Comparison of ENCODE assay signal across 1 cellular context in the genomic region with DNA sequence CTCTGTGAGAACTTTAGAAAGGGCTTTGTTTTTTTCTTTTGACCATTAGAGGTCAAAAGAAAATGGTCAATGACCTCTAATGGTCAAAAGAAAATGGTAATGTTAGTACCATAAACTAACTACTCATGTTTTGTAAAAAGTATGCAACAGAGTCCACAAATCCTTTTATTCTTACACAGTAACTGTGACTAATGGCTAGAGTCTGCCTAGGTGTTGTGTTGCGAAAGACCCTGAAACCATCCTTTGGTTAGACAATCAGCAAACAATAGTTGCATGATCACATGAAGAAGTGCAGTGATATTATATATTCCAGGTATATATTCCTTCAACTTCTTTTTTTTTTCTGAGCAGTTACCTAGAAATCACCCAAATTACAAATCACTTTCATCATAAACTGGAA.
TF ChIP-seq lines count a peak whose summit lies in the region.

No MANE protein-coding gene starts in this region.

TF ChIP-seq in HepG2, 621 proteins besides CTCF, POLR2A, EP300 and RAD21:
- TF ChIP-seq HNF4A (CRISPR knock-in tag; IDR thresholded peaks at IDR 0.05) (0 out of 2 replicates have a peak, but pooled peaks have one; percentile 14), ZMYM4 (CRISPR knock-in tag; IDR thresholded peaks at IDR 0.05) (peak; percentile 46; the same call in 1 of the 2 replicates), BCL6 (CRISPR knock-in tag; IDR thresholded peaks at IDR 0.05) (0 out of 2 replicates have a peak, but pooled peaks have one; percentile 43), CEBPG (CRISPR knock-in tag; IDR thresholded peaks at IDR 0.05) (peak; percentile 90), MTF2 (CRISPR knock-in tag; IDR thresholded peaks at IDR 0.05; ENCODE audit: borderline replicate concordance) (no peak), SOX6 (IDR thresholded peaks at IDR 0.05) (no peak), SOX6 (CRISPR knock-in tag; IDR thresholded peaks at IDR 0.05) (peak; percentile 80), GFI1 (CRISPR knock-in tag; IDR thresholded peaks at IDR 0.05; ENCODE audit: borderline replicate concordance) (no peak), SOX13 (IDR thresholded peaks at IDR 0.05) (no peak), SOX13 (CRISPR knock-in tag; conservative IDR thresholded peaks at IDR 0.05 in 1 of 2, IDR thresholded peaks at IDR 0.05 in 1 of 2) (peak in 1 of 2 experiments; percentile 85; a peak in 2 of 4 replicates), FOXP1 (IDR thresholded peaks at IDR 0.05) (no peak), FOXP1 (CRISPR knock-in tag; IDR thresholded peaks at IDR 0.05) (peak; percentile 46; the same call in 1 of the 2 replicates), ZNF644 (CRISPR knock-in tag; IDR thresholded peaks at IDR 0.05; ENCODE audit: low read depth) (peak; percentile 84), ISL2 (CRISPR knock-in tag; IDR thresholded peaks at IDR 0.05) (0 out of 2 replicates have a peak, but pooled peaks have one; percentile 22), ZFP36L1 (CRISPR knock-in tag; IDR thresholded peaks at IDR 0.05) (no peak), MED1 (CRISPR knock-in tag; IDR thresholded peaks at IDR 0.05) (peak; percentile 18; the same call in 1 of the 2 replicates), ZNF331 (CRISPR knock-in tag; IDR thresholded peaks at IDR 0.05) (peak; percentile 36; the same call in 1 of the 2 replicates), SMC3 (IDR thresholded peaks at IDR 0.05; ENCODE audit: low read length) (peak; percentile 32; the same call in 1 of the 2 replicates), ZNF264 (CRISPR knock-in tag; IDR thresholded peaks at IDR 0.05) (0 out of 2 replicates have a peak, but pooled peaks have one; percentile 53), GATAD2A (CRISPR knock-in tag; IDR thresholded peaks at IDR 0.05) (peak; percentile 76), FOXA3 (CRISPR knock-in tag; IDR thresholded peaks at IDR 0.05) (peak; percentile 61; the same call in 1 of the 2 replicates), ZNF782 (CRISPR knock-in tag; IDR thresholded peaks at IDR 0.05; ENCODE audit: borderline replicate concordance) (no peak), FOSL2 (CRISPR knock-in tag; IDR thresholded peaks at IDR 0.05) (peak; percentile 77), NFIC (IDR thresholded peaks at IDR 0.05; ENCODE audit: low read length) (peak; percentile 23; the same call in 1 of the 2 replicates), HMG20A (CRISPR knock-in tag; IDR thresholded peaks at IDR 0.05; ENCODE audit: borderline replicate concordance) (peak; percentile 86; the same call in 1 of the 2 replicates), CEBPB (IDR thresholded peaks at IDR 0.05; ENCODE audit: borderline replicate concordance, low read depth, low read length) (peak; percentile 98), SCMH1 (CRISPR knock-in tag; IDR thresholded peaks at IDR 0.05; ENCODE audit: borderline replicate concordance) (no peak), SOX5 (CRISPR knock-in tag; IDR thresholded peaks at IDR 0.05; ENCODE audit: borderline replicate concordance) (peak; percentile 85; the same call in 1 of the 2 replicates), ZNF790 (CRISPR knock-in tag; IDR thresholded peaks at IDR 0.05; ENCODE audit: borderline replicate concordance) (no peak), CREB1 (IDR thresholded peaks at IDR 0.05) (no peak), CREB1 (CRISPR knock-in tag; IDR thresholded peaks at IDR 0.05) (peak; percentile 47; the same call in 1 of the 2 replicates), FIP1L1 (IDR thresholded peaks at IDR 0.05; ENCODE audit: borderline replicate concordance, insufficient read depth, low read depth, low read length) (no peak), POGZ (CRISPR knock-in tag; IDR thresholded peaks at IDR 0.05) (peak; percentile 57; the same call in 1 of the 2 replicates)
- TF ChIP-seq, protein P1, sequence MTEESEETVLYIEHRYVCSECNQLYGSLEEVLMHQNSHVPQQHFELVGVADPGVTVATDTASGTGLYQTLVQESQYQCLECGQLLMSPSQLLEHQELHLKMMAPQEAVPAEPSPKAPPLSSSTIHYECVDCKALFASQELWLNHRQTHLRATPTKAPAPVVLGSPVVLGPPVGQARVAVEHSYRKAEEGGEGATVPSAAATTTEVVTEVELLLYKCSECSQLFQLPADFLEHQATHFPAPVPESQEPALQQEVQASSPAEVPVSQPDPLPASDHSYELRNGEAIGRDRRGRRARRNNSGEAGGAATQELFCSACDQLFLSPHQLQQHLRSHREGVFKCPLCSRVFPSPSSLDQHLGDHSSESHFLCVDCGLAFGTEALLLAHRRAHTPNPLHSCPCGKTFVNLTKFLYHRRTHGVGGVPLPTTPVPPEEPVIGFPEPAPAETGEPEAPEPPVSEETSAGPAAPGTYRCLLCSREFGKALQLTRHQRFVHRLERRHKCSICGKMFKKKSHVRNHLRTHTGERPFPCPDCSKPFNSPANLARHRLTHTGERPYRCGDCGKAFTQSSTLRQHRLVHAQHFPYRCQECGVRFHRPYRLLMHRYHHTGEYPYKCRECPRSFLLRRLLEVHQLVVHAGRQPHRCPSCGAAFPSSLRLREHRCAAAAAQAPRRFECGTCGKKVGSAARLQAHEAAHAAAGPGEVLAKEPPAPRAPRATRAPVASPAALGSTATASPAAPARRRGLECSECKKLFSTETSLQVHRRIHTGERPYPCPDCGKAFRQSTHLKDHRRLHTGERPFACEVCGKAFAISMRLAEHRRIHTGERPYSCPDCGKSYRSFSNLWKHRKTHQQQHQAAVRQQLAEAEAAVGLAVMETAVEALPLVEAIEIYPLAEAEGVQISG (CRISPR knock-in tag; IDR thresholded peaks at IDR 0.05): no peak
- TF ChIP-seq, protein P2, sequence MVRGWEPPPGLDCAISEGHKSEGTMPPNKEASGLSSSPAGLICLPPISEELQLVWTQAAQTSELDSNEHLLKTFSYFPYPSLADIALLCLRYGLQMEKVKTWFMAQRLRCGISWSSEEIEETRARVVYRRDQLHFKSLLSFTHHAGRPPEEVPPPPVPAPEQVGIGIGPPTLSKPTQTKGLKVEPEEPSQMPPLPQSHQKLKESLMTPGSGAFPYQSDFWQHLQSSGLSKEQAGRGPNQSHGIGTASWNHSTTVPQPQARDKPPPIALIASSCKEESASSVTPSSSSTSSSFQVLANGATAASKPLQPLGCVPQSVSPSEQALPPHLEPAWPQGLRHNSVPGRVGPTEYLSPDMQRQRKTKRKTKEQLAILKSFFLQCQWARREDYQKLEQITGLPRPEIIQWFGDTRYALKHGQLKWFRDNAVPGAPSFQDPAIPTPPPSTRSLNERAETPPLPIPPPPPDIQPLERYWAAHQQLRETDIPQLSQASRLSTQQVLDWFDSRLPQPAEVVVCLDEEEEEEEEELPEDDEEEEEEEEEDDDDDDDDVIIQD (CRISPR knock-in tag; IDR thresholded peaks at IDR 0.05; ENCODE audit: low read depth): peak; percentile 82; the same call in 1 of the 2 replicates
- TF ChIP-seq, protein P3, sequence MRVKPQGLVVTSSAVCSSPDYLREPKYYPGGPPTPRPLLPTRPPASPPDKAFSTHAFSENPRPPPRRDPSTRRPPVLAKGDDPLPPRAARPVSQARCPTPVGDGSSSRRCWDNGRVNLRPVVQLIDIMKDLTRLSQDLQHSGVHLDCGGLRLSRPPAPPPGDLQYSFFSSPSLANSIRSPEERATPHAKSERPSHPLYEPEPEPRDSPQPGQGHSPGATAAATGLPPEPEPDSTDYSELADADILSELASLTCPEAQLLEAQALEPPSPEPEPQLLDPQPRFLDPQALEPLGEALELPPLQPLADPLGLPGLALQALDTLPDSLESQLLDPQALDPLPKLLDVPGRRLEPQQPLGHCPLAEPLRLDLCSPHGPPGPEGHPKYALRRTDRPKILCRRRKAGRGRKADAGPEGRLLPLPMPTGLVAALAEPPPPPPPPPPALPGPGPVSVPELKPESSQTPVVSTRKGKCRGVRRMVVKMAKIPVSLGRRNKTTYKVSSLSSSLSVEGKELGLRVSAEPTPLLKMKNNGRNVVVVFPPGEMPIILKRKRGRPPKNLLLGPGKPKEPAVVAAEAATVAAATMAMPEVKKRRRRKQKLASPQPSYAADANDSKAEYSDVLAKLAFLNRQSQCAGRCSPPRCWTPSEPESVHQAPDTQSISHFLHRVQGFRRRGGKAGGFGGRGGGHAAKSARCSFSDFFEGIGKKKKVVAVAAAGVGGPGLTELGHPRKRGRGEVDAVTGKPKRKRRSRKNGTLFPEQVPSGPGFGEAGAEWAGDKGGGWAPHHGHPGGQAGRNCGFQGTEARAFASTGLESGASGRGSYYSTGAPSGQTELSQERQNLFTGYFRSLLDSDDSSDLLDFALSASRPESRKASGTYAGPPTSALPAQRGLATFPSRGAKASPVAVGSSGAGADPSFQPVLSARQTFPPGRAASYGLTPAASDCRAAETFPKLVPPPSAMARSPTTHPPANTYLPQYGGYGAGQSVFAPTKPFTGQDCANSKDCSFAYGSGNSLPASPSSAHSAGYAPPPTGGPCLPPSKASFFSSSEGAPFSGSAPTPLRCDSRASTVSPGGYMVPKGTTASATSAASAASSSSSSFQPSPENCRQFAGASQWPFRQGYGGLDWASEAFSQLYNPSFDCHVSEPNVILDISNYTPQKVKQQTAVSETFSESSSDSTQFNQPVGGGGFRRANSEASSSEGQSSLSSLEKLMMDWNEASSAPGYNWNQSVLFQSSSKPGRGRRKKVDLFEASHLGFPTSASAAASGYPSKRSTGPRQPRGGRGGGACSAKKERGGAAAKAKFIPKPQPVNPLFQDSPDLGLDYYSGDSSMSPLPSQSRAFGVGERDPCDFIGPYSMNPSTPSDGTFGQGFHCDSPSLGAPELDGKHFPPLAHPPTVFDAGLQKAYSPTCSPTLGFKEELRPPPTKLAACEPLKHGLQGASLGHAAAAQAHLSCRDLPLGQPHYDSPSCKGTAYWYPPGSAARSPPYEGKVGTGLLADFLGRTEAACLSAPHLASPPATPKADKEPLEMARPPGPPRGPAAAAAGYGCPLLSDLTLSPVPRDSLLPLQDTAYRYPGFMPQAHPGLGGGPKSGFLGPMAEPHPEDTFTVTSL (CRISPR knock-in tag; IDR thresholded peaks at IDR 0.05; ENCODE audit: borderline replicate concordance): peak; percentile 43; the same call in 1 of the 2 replicates
- TF ChIP-seq, protein P4, sequence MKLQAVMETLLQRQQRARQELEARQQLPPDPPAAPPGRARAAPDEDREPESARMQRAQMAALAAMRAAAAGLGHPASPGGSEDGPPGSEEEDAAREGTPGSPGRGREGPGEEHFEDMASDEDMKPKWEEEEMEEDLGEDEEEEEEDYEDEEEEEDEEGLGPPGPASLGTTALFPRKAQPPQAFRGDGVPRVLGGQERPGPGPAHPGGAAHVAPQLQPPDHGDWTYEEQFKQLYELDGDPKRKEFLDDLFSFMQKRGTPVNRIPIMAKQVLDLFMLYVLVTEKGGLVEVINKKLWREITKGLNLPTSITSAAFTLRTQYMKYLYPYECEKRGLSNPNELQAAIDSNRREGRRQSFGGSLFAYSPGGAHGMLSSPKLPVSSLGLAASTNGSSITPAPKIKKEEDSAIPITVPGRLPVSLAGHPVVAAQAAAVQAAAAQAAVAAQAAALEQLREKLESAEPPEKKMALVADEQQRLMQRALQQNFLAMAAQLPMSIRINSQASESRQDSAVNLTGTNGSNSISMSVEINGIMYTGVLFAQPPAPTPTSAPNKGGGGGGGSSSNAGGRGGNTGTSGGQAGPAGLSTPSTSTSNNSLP (IDR thresholded peaks at IDR 0.05; ENCODE audit: low read depth, low read length): peak; percentile 33; the same call in 1 of the 2 replicates
- TF ChIP-seq, protein P5, sequence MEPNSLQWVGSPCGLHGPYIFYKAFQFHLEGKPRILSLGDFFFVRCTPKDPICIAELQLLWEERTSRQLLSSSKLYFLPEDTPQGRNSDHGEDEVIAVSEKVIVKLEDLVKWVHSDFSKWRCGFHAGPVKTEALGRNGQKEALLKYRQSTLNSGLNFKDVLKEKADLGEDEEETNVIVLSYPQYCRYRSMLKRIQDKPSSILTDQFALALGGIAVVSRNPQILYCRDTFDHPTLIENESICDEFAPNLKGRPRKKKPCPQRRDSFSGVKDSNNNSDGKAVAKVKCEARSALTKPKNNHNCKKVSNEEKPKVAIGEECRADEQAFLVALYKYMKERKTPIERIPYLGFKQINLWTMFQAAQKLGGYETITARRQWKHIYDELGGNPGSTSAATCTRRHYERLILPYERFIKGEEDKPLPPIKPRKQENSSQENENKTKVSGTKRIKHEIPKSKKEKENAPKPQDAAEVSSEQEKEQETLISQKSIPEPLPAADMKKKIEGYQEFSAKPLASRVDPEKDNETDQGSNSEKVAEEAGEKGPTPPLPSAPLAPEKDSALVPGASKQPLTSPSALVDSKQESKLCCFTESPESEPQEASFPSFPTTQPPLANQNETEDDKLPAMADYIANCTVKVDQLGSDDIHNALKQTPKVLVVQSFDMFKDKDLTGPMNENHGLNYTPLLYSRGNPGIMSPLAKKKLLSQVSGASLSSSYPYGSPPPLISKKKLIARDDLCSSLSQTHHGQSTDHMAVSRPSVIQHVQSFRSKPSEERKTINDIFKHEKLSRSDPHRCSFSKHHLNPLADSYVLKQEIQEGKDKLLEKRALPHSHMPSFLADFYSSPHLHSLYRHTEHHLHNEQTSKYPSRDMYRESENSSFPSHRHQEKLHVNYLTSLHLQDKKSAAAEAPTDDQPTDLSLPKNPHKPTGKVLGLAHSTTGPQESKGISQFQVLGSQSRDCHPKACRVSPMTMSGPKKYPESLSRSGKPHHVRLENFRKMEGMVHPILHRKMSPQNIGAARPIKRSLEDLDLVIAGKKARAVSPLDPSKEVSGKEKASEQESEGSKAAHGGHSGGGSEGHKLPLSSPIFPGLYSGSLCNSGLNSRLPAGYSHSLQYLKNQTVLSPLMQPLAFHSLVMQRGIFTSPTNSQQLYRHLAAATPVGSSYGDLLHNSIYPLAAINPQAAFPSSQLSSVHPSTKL (CRISPR knock-in tag; IDR thresholded peaks at IDR 0.05): peak; percentile 78
TF ChIP-seq in HepG2: peak in this region for 26.
